ENCODE assay signal across 8 cellular contexts in genomic region chr1:31238986-31239613, GRCh38. TPM values are rescaled to one million over a fixed set of nuclear protein-coding genes. Genes with fewer than 3 reads are reported as not detected.
DNase-seq lines count a peak whose midpoint lies in the region; TF ChIP-seq lines count a peak whose summit lies in the region.

No MANE protein-coding gene starts in this region.

- no peaks in the 10 kb centered on the region for H3K79me1 ChIP-seq in neuronal stem cell (ENCODE audit: low read depth, low read length)

- H3K4ac ChIP-seq in neuronal stem cell (ENCODE audit: low read length): no peak overlapping the region

- no peaks in the 10 kb centered on the region for H3K9me3 ChIP-seq in NT2/D1 (ENCODE audit: insufficient read depth, low read length)
- H3K9me3 ChIP-seq in neuronal stem cell (replicated peaks in 1 of 2; ENCODE audit: control insufficient read depth in 2 of 2, insufficient read depth in 1 of 2, low read depth in 1 of 2, low read length in 2 of 2): no peaks in the 10 kb centered on the region

- no peak overlapping the region for H3K27ac ChIP-seq in neuronal stem cell (replicated peaks; ENCODE audit: low read length)

- peaks cover 34% of the 10 kb centered on the region for H3K27me3 ChIP-seq in NT2/D1 (ENCODE audit: insufficient read depth, insufficient read length)
- peaks cover 0 to 3% (median 0%) of the 10 kb centered on the region in 3 experiments for H3K27me3 ChIP-seq in neuronal stem cell (ENCODE audit: control insufficient read depth in 3 of 3, insufficient read depth in 3 of 3, low read depth in 1 of 3, low read length in 3 of 3)

- TF ChIP-seq CTCF in epithelial cell of proximal tubule (conservative IDR thresholded peaks at IDR 0.05; ENCODE audit: low read depth, low read length): no peak

- DNase-seq in NCI-H146 (lab: John Stamatoyannopoulos, UW): peak; percentile 37
- no peak for DNase-seq in NCI-H146 treated with DMSO at 0.1 percent for 48 hours (lab: John Stamatoyannopoulos, UW; ENCODE audit: unreplicated experiment)
- no peak for DNase-seq in NT2/D1 (ENCODE audit: low read depth, low spot score)
- no peak for DNase-seq in epithelial cell of proximal tubule (ENCODE audit: low read depth)
- DNase-seq in neuronal stem cell (ENCODE audit: low spot score): peak; percentile 47
- DNase-seq in NCI-H187 (lab: John Stamatoyannopoulos, UW): no peak
- DNase-seq in mucosa of gallbladder (ENCODE audit: low spot score): no peak
- DNase-seq in activated CD4-positive, CD25-positive, alpha-beta regulatory T cell (lab: John Stamatoyannopoulos, UW): no peak

- H2BK5ac ChIP-seq in neuronal stem cell (ENCODE audit: low read length): no peak overlapping the region

- H3K36me3 ChIP-seq in NT2/D1 (ENCODE audit: insufficient read depth, insufficient read length, low read length) (no peaks in the 10 kb centered on the region), neuronal stem cell (replicated peaks in 1 of 2; ENCODE audit: control insufficient read depth in 2 of 2, insufficient read depth in 2 of 2, low read length in 2 of 2) (peaks cover 0 to 3% of the 10 kb centered on the region in 2 donors)

- peak overlapping the region; percentile 92 for H3K18ac ChIP-seq in neuronal stem cell (ENCODE audit: low read length)

- peak overlapping the region; percentile 31 for H2BK15ac ChIP-seq in neuronal stem cell (ENCODE audit: low read length)

- H2AFZ ChIP-seq in neuronal stem cell (ENCODE audit: low read length): peak overlapping the region; percentile 81

- peak overlapping the region; percentile 25 for H2BK12ac ChIP-seq in neuronal stem cell (ENCODE audit: low read length)

- H3K9ac ChIP-seq in NT2/D1 (ENCODE audit: insufficient read length, low read depth) (peak overlapping the region; percentile 84), neuronal stem cell (ENCODE audit: low read depth, low read length, poor library complexity) (peak overlapping the region; percentile 88)

- H3K23ac ChIP-seq in neuronal stem cell (ENCODE audit: low read depth, low read length, poor library complexity): peak overlapping the region; percentile 52

- no peak overlapping the region for H4K8ac ChIP-seq in neuronal stem cell (ENCODE audit: low read depth, low read length)

- no peak overlapping the region for H4K91ac ChIP-seq in neuronal stem cell (ENCODE audit: low read depth, low read length, poor library complexity)

- no peak overlapping the region for H2AK5ac ChIP-seq in neuronal stem cell (ENCODE audit: low read depth, low read length)

- H2BK120ac ChIP-seq in neuronal stem cell (ENCODE audit: low read depth, low read length): no peak overlapping the region

- peak overlapping the region; percentile 83 for H3K14ac ChIP-seq in neuronal stem cell (ENCODE audit: low read length)

- peaks cover 13% of the 10 kb centered on the region for H3K4me1 ChIP-seq in NT2/D1 (ENCODE audit: insufficient read depth, insufficient read length)
- H3K4me1 ChIP-seq in neuronal stem cell (ENCODE audit: control insufficient read depth in 2 of 2, insufficient read depth in 1 of 2, low read depth in 1 of 2, low read length in 2 of 2): peaks cover 10 to 12% of the 10 kb centered on the region in 2 donors

- peak overlapping the region; percentile 92 for H3K4me2 ChIP-seq in neuronal stem cell (ENCODE audit: insufficient read depth, low read length, poor library complexity, severe bottlenecking)

- no CpG with 5 or more reads among the region's 56 CpGs for WGBS in neuronal stem cell (ENCODE audit: extremely low coverage in 2 of 2, insufficient read length in 2 of 2, insufficient replicate concordance in 1 of 2), 2 donors

- H3K4me3 ChIP-seq in NT2/D1 (ENCODE audit: insufficient read length, low read depth) (peak overlapping the region; percentile 68), epithelial cell of proximal tubule (ENCODE audit: low read depth, low read length) (peak overlapping the region; percentile 24), neuronal stem cell (ENCODE audit: low read length in 2 of 2) (peak overlapping the region; percentile 53 to 84)

RNA-seq across cellular contexts. Expression of gene NKAIN1, which starts 0.6 kb away (rescaled TPM):
- total RNA-seq in epithelial cell of proximal tubule (0.81 and 0.94 TPM in 2 replicates), mucosa of gallbladder (0.14 TPM)
- 45.8 TPM for polyA plus RNA-seq in neuronal stem cell (2013, experiment 1 of 2)
- polyA plus RNA-seq in neuronal stem cell (2013, experiment 2 of 2): 45.7 TPM

RNA-seq across cellular contexts. Expression of gene SNRNP40, which starts 57.5 kb away (rescaled TPM):
- 67.9 and 131 TPM in 2 replicates for total RNA-seq in epithelial cell of proximal tubule
- polyA plus RNA-seq in neuronal stem cell (2013, experiment 1 of 2): 79.1 TPM
- 78.5 TPM for polyA plus RNA-seq in neuronal stem cell (2013, experiment 2 of 2)
- total RNA-seq in mucosa of gallbladder: 28.4 TPM

RNA-seq across cellular contexts. Expression of gene ZCCHC17, which starts 57.7 kb away (rescaled TPM):
- 39.2 and 54.0 TPM in 2 replicates for total RNA-seq in epithelial cell of proximal tubule
- polyA plus RNA-seq in neuronal stem cell (2013, experiment 1 of 2): 53.9 TPM
- 55.7 TPM for polyA plus RNA-seq in neuronal stem cell (2013, experiment 2 of 2)
- total RNA-seq in mucosa of gallbladder: 19.7 TPM

Comparison
In these comparisons a context has a peak if more than half of its experiments do, and no peak if none do; other contexts are left out.
1. DNase-seq: peak in NCI-H146 (single experiment) and neuronal stem cell (single experiment); none in NCI-H146 treated with DMSO at 0.1 percent for 48 hours (single experiment), NT2/D1 (single experiment), epithelial cell of proximal tubule (single experiment), NCI-H187 (0 of 2), mucosa of gallbladder (single experiment) and activated CD4-positive, CD25-positive, alpha-beta regulatory T cell (0 of 4).
2. Peak in every context shown above with its lines, with median percentiles within 50 percentile points of each other: H3K4me3 ChIP-seq.